31 cellular contexts compared by ENCODE assay signal in genomic region chr10:49325916-49326783, GRCh38. TPM values are rescaled to one million over a fixed set of nuclear protein-coding genes. Genes with fewer than 3 reads are reported as not detected.
"Had no signal": no experiment of that assay in that cellular context is flagged by ENCODE, and none has a peak within 500 bp of the region (broad histone marks: within the 10 kb centered on the region; RNA-seq: fewer than 3 reads in every experiment).

No MANE protein-coding gene starts in this region.

- DNase-seq: activated CD4-positive, alpha-beta memory T cell treated with anti-CD3 and anti-CD28 coated beads, Interleukin-2, amount 10 ng/mL, durations not matched to agents 7 days and 5 days; activated CD4-positive, alpha-beta T cell treated with anti-CD3 and anti-CD28 coated beads for 1 hour; activated CD4-positive, alpha-beta T cell treated with anti-CD3 and anti-CD28 coated beads, Interleukin-2, amount 10 ng/mL, durations not matched to agents 7 days and 5 days; activated effector memory CD4-positive, alpha-beta T cell treated with Interleukin-2 at 50 U/mL for 16 hours; activated naive CD4-positive, alpha-beta T cell treated with Interleukin-2 at 50 U/mL for 16 hours; activated naive CD8-positive, alpha-beta T cell treated with anti-CD3 and anti-CD28 coated beads for 36 hours; adrenal gland; cortex of kidney; foreskin fibroblast; hippocampal formation; kidney; left colon; nephron progenitor cell; pancreas; retina; stimulated activated CD4-positive, alpha-beta T cell treated with anti-CD3 and anti-CD28 coated beads, Interleukin-15, amount 100 ng/mL, for 24 hours; stimulated activated CD4-positive, alpha-beta T cell treated with anti-CD3 and anti-CD28 coated beads, Interleukin-2, amount 100 ng/mL, for 24 hours; stimulated activated naive CD4-positive, alpha-beta T cell; T-helper 17 cell; T1000; trophoblast cell had no signal

- H3K36me3 Mint-ChIP-seq: activated naive CD8-positive, alpha-beta T cell treated with anti-CD3 and anti-CD28 coated beads for 36 hours; brain; memory B cell had no signal

- H3K27me3 Mint-ChIP-seq: activated CD4-positive, alpha-beta T cell treated with anti-CD3 and anti-CD28 coated beads, Interleukin-2, amount 10 ng/mL, durations not matched to agents 7 days and 5 days had no signal

- H3K4me3 Mint-ChIP-seq: activated CD4-positive, alpha-beta memory T cell treated with anti-CD3 and anti-CD28 coated beads, Interleukin-2, amount 10 ng/mL, durations not matched to agents 7 days and 5 days; activated CD4-positive, alpha-beta T cell treated with anti-CD3 and anti-CD28 coated beads, Interleukin-2, amount 10 ng/mL, durations not matched to agents 7 days and 5 days; activated naive CD8-positive, alpha-beta T cell treated with anti-CD3 and anti-CD28 coated beads for 36 hours; brain; memory B cell; nephron progenitor cell; T-helper 17 cell had no signal

- H3K4me1 Mint-ChIP-seq: activated CD4-positive, alpha-beta memory T cell treated with anti-CD3 and anti-CD28 coated beads, Interleukin-2, amount 10 ng/mL, durations not matched to agents 7 days and 5 days; activated CD4-positive, alpha-beta T cell treated with anti-CD3 and anti-CD28 coated beads, Interleukin-2, amount 10 ng/mL, durations not matched to agents 7 days and 5 days; activated naive CD8-positive, alpha-beta T cell treated with anti-CD3 and anti-CD28 coated beads for 36 hours; brain; memory B cell; nephron progenitor cell had no signal

- ATAC-seq: left colon, pancreas, SK-N-SH treated with all-trans-retinoic acid at 6 μM for 48 hours, T-helper 17 cell had no signal

- H3K27ac Mint-ChIP-seq: activated CD4-positive, alpha-beta memory T cell treated with anti-CD3 and anti-CD28 coated beads, Interleukin-2, amount 10 ng/mL, durations not matched to agents 7 days and 5 days; activated CD4-positive, alpha-beta T cell treated with anti-CD3 and anti-CD28 coated beads, Interleukin-2, amount 10 ng/mL, durations not matched to agents 7 days and 5 days; activated naive CD8-positive, alpha-beta T cell treated with anti-CD3 and anti-CD28 coated beads for 36 hours; brain; memory B cell; nephron progenitor cell; T-helper 17 cell had no signal

- H3K9me3 Mint-ChIP-seq: activated CD4-positive, alpha-beta memory T cell treated with anti-CD3 and anti-CD28 coated beads, Interleukin-2, amount 10 ng/mL, durations not matched to agents 7 days and 5 days; activated CD4-positive, alpha-beta T cell treated with anti-CD3 and anti-CD28 coated beads, Interleukin-2, amount 10 ng/mL, durations not matched to agents 7 days and 5 days; activated naive CD8-positive, alpha-beta T cell treated with anti-CD3 and anti-CD28 coated beads for 36 hours; brain; memory B cell; nephron progenitor cell had no signal

RNA-seq across cellular contexts. Expression of gene C10orf71, which starts 27.2 kb away (rescaled TPM):
- total RNA-seq: activated CD4-positive, alpha-beta memory T cell treated with anti-CD3 and anti-CD28 coated beads, Interleukin-2, amount 10 ng/mL, durations not matched to agents 7 days and 5 days; activated CD4-positive, alpha-beta T cell treated with anti-CD3 and anti-CD28 coated beads, Interleukin-2, amount 10 ng/mL, durations not matched to agents 7 days and 5 days; activated naive CD8-positive, alpha-beta T cell treated with anti-CD3 and anti-CD28 coated beads for 36 hours; ascending aorta; cerebellum; endothelial cell of umbilical vein; kidney; left colon; lower leg skin; mononuclear cell; smooth muscle cell; subcutaneous adipose tissue; T-helper 17 cell had no signal
